Comparison of ENCODE assay signal across 19 cellular contexts in genomic region chr5:56307714-56308346, GRCh38.
"Had no signal": no experiment of that assay in that cellular context is flagged by ENCODE, and none has a peak within 500 bp of the region (broad histone marks: within the 10 kb centered on the region; RNA-seq: fewer than 3 reads in every experiment).

No MANE protein-coding gene starts in this region.

- H3K9ac ChIP-seq: neural progenitor cell had no signal

- H3K4me2 ChIP-seq: neural progenitor cell had no signal

- H3K27ac ChIP-seq: ascending aorta, neural progenitor cell, sigmoid colon, spleen, thoracic aorta, upper lobe of right lung had no signal

- H3K4me1 ChIP-seq: ascending aorta, neural progenitor cell had no signal

- H3K4me3 ChIP-seq: ascending aorta, neural progenitor cell, sigmoid colon, spleen, thoracic aorta, upper lobe of right lung had no signal

- H3K36me3 ChIP-seq: ascending aorta, neural progenitor cell, sigmoid colon, spleen, thoracic aorta, upper lobe of right lung had no signal

- H2AFZ ChIP-seq: neural progenitor cell had no signal

- DNase-seq: activated CD8-positive, alpha-beta memory T cell treated with anti-CD3 and anti-CD28 coated beads for 24 hours; activated CD8-positive, alpha-beta memory T cell treated with anti-CD3 and anti-CD28 coated beads, Interleukin-2, amount 50 U/mL, for 4 hours; activated T-cell treated with anti-CD3 and anti-CD28 coated beads, Interleukin-2, amount 50 U/mL, for 24 hours; central memory CD4-positive, alpha-beta T cell; dermis blood vessel endothelial cell; effector CD8-positive, alpha-beta T cell; foreskin melanocyte; glutamatergic neuron; hypothalamus; naive thymus-derived CD4-positive, alpha-beta T cell; sigmoid colon; spleen; stimulated activated CD4-positive, alpha-beta T cell treated with anti-CD3 and anti-CD28 coated beads, Interleukin-4, amount 100 ng/mL, for 1 hour; stimulated activated naive CD4-positive, alpha-beta T cell; T-helper 1 cell; upper lobe of right lung had no signal

- H3K27me3 ChIP-seq: ascending aorta, neural progenitor cell, sigmoid colon, spleen, upper lobe of right lung had no signal

- H3K9me3 ChIP-seq: ascending aorta, thoracic aorta had no signal
